ENCODE assay signal across 18 cellular contexts in the genomic region with DNA sequence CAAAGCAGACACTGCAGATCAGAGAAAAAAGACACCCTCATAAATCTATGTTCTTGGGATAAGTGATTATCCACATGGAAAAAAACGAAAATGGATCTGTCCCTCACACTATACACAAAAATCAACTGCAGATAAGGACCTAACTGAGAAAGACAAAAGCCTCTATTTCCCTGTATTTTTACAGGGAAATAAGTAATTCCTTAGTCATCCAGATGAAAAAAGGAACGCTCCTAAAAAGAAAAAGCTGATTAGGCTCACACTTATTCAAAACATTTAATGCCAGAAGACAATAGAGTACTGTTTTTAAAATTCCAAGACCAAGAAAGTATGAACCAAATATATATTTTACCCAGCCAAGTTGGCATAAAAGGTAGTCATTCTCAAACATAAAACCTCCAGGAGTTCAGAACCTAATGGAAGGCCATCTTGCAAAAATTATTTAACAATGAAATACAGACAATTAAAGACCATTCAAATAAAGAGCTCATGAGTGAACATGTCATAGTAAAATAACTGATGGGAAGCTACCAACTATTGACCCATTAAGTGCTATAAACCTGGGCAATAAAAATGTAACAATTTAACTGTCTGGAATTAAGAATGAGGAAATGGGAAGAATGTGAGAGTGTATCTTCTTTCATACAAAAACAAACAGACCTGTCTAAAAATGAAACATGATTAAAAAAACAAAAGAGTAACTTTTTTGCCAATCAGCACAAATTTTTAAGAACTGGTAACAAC.
"Had no signal": no experiment of that assay in that cellular context is flagged by ENCODE, and none has a peak within 500 bp of the region (broad histone marks: within the 10 kb centered on the region; RNA-seq: fewer than 3 reads in every experiment).

No MANE protein-coding gene starts in this region.

- H3K4me3 Mint-ChIP-seq: activated CD8-positive, alpha-beta T cell treated with anti-CD3 and anti-CD28 coated beads, Interleukin-2, amount 10 ng/mL, durations not matched to agents 7 days and 5 days; activated naive CD4-positive, alpha-beta T cell treated with anti-CD3 and anti-CD28 coated beads for 36 hours; activated T-helper 1 cell treated with anti-CD3 and anti-CD28 coated beads, Interleukin-12 subunit alpha, Interleukin-12 subunit beta, Interleukin-2, Interleukin-4 antibody, amounts not matched to agents 30 ng/mL and 10 ng/mL and 1 ng/mL, durations not matched to agents 14 hours and 24 hours and 36 hours; central memory CD8-positive, alpha-beta T cell; natural killer cell treated with Interleukin-12 subunit alpha and Interleukin-12 subunit beta and Interleukin-15 and Interleukin-18, amount 100 ng/mL, for 72 hours; type B pancreatic cell; WTC11 had no signal

- H3K27ac ChIP-seq: suprapubic skin had no signal

- H3K4me3 ChIP-seq: suprapubic skin had no signal

- ATAC-seq: activated CD8-positive, alpha-beta T cell treated with anti-CD3 and anti-CD28 coated beads, Interleukin-2, amount 10 ng/mL, durations not matched to agents 7 days and 5 days; esophagus mucosa; left colon; natural killer cell treated with Interleukin-12 subunit alpha and Interleukin-12 subunit beta and Interleukin-15 and Interleukin-18, amount 100 ng/mL, for 72 hours; stimulated activated naive CD8-positive, alpha-beta T cell treated with anti-CD3 and anti-CD28 coated beads, Interleukin-15, Interleukin-2, amounts not matched to agents 100 U/mL and 50 U/mL, for 24 hours; WTC11 had no signal

- H3K4me1 Mint-ChIP-seq: WTC11 had no signal

- H3K27ac Mint-ChIP-seq: activated CD8-positive, alpha-beta T cell treated with anti-CD3 and anti-CD28 coated beads, Interleukin-2, amount 10 ng/mL, durations not matched to agents 7 days and 5 days; activated naive CD4-positive, alpha-beta T cell treated with anti-CD3 and anti-CD28 coated beads for 36 hours; activated T-helper 1 cell treated with anti-CD3 and anti-CD28 coated beads, Interleukin-12 subunit alpha, Interleukin-12 subunit beta, Interleukin-2, Interleukin-4 antibody, amounts not matched to agents 30 ng/mL and 10 ng/mL and 1 ng/mL, durations not matched to agents 14 hours and 24 hours and 36 hours; type B pancreatic cell; WTC11 had no signal

- H3K27me3 Mint-ChIP-seq: central memory CD8-positive, alpha-beta T cell; natural killer cell treated with Interleukin-12 subunit alpha and Interleukin-12 subunit beta and Interleukin-15 and Interleukin-18, amount 100 ng/mL, for 72 hours; type B pancreatic cell had no signal

- DNase-seq: activated CD4-positive, alpha-beta T cell treated with anti-CD3 and anti-CD28 coated beads for 48 hours; activated CD8-positive, alpha-beta T cell treated with anti-CD3 and anti-CD28 coated beads, Interleukin-2, amount 10 ng/mL, durations not matched to agents 7 days and 5 days; activated naive CD4-positive, alpha-beta T cell treated with anti-CD3 and anti-CD28 coated beads for 36 hours; foreskin fibroblast; head of caudate nucleus; left colon; mammary epithelial cell; occipital lobe; stimulated activated CD4-positive, alpha-beta T cell treated with anti-CD3 and anti-CD28 coated beads, Interleukin-2, amount 100 ng/mL, for 48 hours; stimulated activated naive CD8-positive, alpha-beta T cell treated with anti-CD3 and anti-CD28 coated beads, Interleukin-15, Interleukin-2, amounts not matched to agents 100 U/mL and 50 U/mL, for 24 hours; T-helper 1 cell had no signal

- H3K4me1 ChIP-seq: suprapubic skin had no signal

- H3K9me3 Mint-ChIP-seq: central memory CD8-positive, alpha-beta T cell had no signal

- H3K27me3 ChIP-seq: suprapubic skin had no signal
